24 cellular contexts compared by ENCODE assay signal in genomic region chr1:156802421-156802820, GRCh38. TPM values are rescaled to one million over a fixed set of nuclear protein-coding genes. Genes with fewer than 3 reads are reported as not detected.
A peak's percentile ranks its signal among the peaks of the same experiment; 100 is the strongest.
DNase-seq lines count a peak whose midpoint lies in the region; ATAC-seq and TF ChIP-seq lines count a peak whose summit lies in the region.
"Had no signal": no experiment of that assay in that cellular context is flagged by ENCODE, and none has a peak within 500 bp of the region (broad histone marks: within the 10 kb centered on the region; RNA-seq: fewer than 3 reads in every experiment).

No MANE protein-coding gene starts in this region.

- TF ChIP-seq CTCF in HCT116 (IDR thresholded peaks at IDR 0.05 in 2 of 3, conservative IDR thresholded peaks at IDR 0.05 in 1 of 3; ENCODE audit: borderline replicate concordance in 1 of 3, insufficient read depth in 1 of 3, low read depth in 2 of 3, low read length in 2 of 3) (no peak), neural progenitor cell (IDR thresholded peaks at IDR 0.05) (no peak)

- CTCF ChIA-PET in HCT116 (lab: Charles Lee): interaction anchor here (1.5 kb wide), 1 partner anchor 58 kb away, joined by 3 read pairs; no protein-coding TSS in a partner anchor

- H3K4me3 ChIP-seq in HCT116 (replicated peaks in 1 of 2; ENCODE audit: low read depth in 1 of 2, low read length in 2 of 2) (no peak overlapping the region), neural progenitor cell (no peak overlapping the region), MG63 (no peak overlapping the region)
- H3K4me3 ChIP-seq: gastroesophageal sphincter, left lung, sigmoid colon, suprapubic skin had no signal

- peaks cover 93% of the 10 kb centered on the region for H3K36me3 Mint-ChIP-seq in activated T-cell treated with anti-CD3 and anti-CD28 coated beads, Interleukin-2, amount 50 U/mL, for 24 hours (ENCODE audit: low read depth)
- peaks cover 19% of the 10 kb centered on the region for H3K36me3 Mint-ChIP-seq in activated naive CD8-positive, alpha-beta T cell treated with anti-CD3 and anti-CD28 coated beads for 36 hours
- H3K36me3 Mint-ChIP-seq in neural progenitor cell: peaks cover 13% of the 10 kb centered on the region

- H3K4me1 ChIP-seq in HCT116 (ENCODE audit: control insufficient read depth in 1 of 2, insufficient read depth in 2 of 2, low read length in 2 of 2) (peaks cover 2 to 8% of the 10 kb centered on the region in 2 experiments; a peak in 2 of 4 replicates), neural progenitor cell (peaks cover 15% of the 10 kb centered on the region)

- H3K27ac ChIP-seq in HCT116 (ENCODE audit: low read depth, low read length) (no peak overlapping the region), neural progenitor cell (no peak overlapping the region)
- H3K27ac ChIP-seq: gastroesophageal sphincter, left lung, sigmoid colon, suprapubic skin had no signal

- H3F3A ChIP-seq in neural progenitor cell (ENCODE audit: low read depth): peaks cover 8% of the 10 kb centered on the region

- no peak for DNase-seq in activated T-cell treated with anti-CD3 and anti-CD28 coated beads, Interleukin-2, amount 50 U/mL, for 24 hours
- DNase-seq in activated T-cell treated with anti-CD3 and anti-CD28 coated beads for 4 hours (no peak), HCT116 (ENCODE audit: low read depth, low spot score) (no peak), neural progenitor cell (ENCODE audit: low spot score) (no peak), superior temporal gyrus (ENCODE audit: extremely low spot score) (no peak), DMS153 (lab: John Stamatoyannopoulos, UW) (no peak), MG63 (no peak)
- no peak for DNase-seq in activated naive CD8-positive, alpha-beta T cell treated with anti-CD3 and anti-CD28 coated beads for 36 hours
- DNase-seq: activated CD4-positive, alpha-beta T cell treated with anti-CD3 and anti-CD28 coated beads for 4 hours; activated gamma-delta T cell; COR-L47; erythroblast; GDM1; left lung; MM.1S; NCI-H1930; NCI-H446; sigmoid colon; stimulated activated CD4-positive, alpha-beta T cell treated with anti-CD3 and anti-CD28 coated beads, Interleukin-2, amount 100 ng/mL, for 24 hours; T-helper 9 cell had no signal

- no peaks in the 10 kb centered on the region for H3K9me2 ChIP-seq in HCT116 (ENCODE audit: insufficient read depth)

- H3K9me3 ChIP-seq in HCT116 (ENCODE audit: control insufficient read depth in 1 of 2, insufficient read depth in 1 of 2, low read depth in 1 of 2, low read length in 2 of 2): no peaks in the 10 kb centered on the region
- no peaks in the 10 kb centered on the region for H3K9me3 ChIP-seq in neural progenitor cell (ENCODE audit: low read depth)
- no peaks in the 10 kb centered on the region for H3K9me3 ChIP-seq in MG63
- H3K9me3 ChIP-seq: gastroesophageal sphincter, left lung, sigmoid colon, suprapubic skin had no signal

- peaks cover 34% of the 10 kb centered on the region for H3K4me1 Mint-ChIP-seq in activated T-cell treated with anti-CD3 and anti-CD28 coated beads, Interleukin-2, amount 50 U/mL, for 24 hours (ENCODE audit: low read depth)
- H3K4me1 Mint-ChIP-seq in activated naive CD8-positive, alpha-beta T cell treated with anti-CD3 and anti-CD28 coated beads for 36 hours: peaks cover 9% of the 10 kb centered on the region
- peaks cover 28% of the 10 kb centered on the region for H3K4me1 Mint-ChIP-seq in neural progenitor cell

- H3K27me3 Mint-ChIP-seq in activated T-cell treated with anti-CD3 and anti-CD28 coated beads, Interleukin-2, amount 50 U/mL, for 24 hours: no peaks in the 10 kb centered on the region
- H3K27me3 Mint-ChIP-seq in activated naive CD8-positive, alpha-beta T cell treated with anti-CD3 and anti-CD28 coated beads for 36 hours: no peaks in the 10 kb centered on the region
- peaks cover 2% of the 10 kb centered on the region for H3K27me3 Mint-ChIP-seq in neural progenitor cell (ENCODE audit: insufficient read depth, low read depth)
- H3K27me3 Mint-ChIP-seq: brain had no signal

- H3K79me2 ChIP-seq in HCT116 (ENCODE audit: insufficient read depth, low read length) (no peaks in the 10 kb centered on the region), neural progenitor cell (ENCODE audit: low read depth) (no peaks in the 10 kb centered on the region)

- H2AFZ ChIP-seq in HCT116 (ENCODE audit: low read depth, low read length, poor library complexity, severe bottlenecking): no peak overlapping the region
- no peak overlapping the region for H2AFZ ChIP-seq in neural progenitor cell (replicated peaks)

- H3K9ac ChIP-seq in HCT116 (ENCODE audit: low read length) (no peak overlapping the region), neural progenitor cell (no peak overlapping the region)

- TF ChIP-seq POLR2A in HCT116 (IDR thresholded peaks at IDR 0.05; ENCODE audit: borderline replicate concordance, extremely low read depth, insufficient read depth, insufficient read length): no peak

- H3K4me3 Mint-ChIP-seq in activated T-cell treated with anti-CD3 and anti-CD28 coated beads, Interleukin-2, amount 50 U/mL, for 24 hours: no peak overlapping the region
- H3K4me3 Mint-ChIP-seq in activated naive CD8-positive, alpha-beta T cell treated with anti-CD3 and anti-CD28 coated beads for 36 hours: no peak overlapping the region
- peak overlapping the region; percentile 14 for H3K4me3 Mint-ChIP-seq in neural progenitor cell
- H3K4me3 Mint-ChIP-seq: brain had no signal

- H3K27ac Mint-ChIP-seq in activated T-cell treated with anti-CD3 and anti-CD28 coated beads, Interleukin-2, amount 50 U/mL, for 24 hours: peak overlapping the region; percentile 92
- peak overlapping the region; percentile 47 for H3K27ac Mint-ChIP-seq in activated naive CD8-positive, alpha-beta T cell treated with anti-CD3 and anti-CD28 coated beads for 36 hours
- no peak overlapping the region for H3K27ac Mint-ChIP-seq in neural progenitor cell

- no peak for ATAC-seq in HCT116
- ATAC-seq: left lung had no signal

- BruUV-seq in HCT116 (replicated peaks; lab: Mats Ljungman, UMichigan): TSS peak; percentile 9

- TF ChIP-seq RAD21 in HCT116 (IDR thresholded peaks at IDR 0.05; ENCODE audit: low read depth): no peak

- intact Hi-C loops in HCT116 (cut with micrococcal nuclease): no loop called here

- H4K20me1 ChIP-seq in HCT116 (ENCODE audit: insufficient read depth) (no peaks in the 10 kb centered on the region), neural progenitor cell (ENCODE audit: low read depth) (no peaks in the 10 kb centered on the region)

- RAD21 ChIA-PET in HCT116 (lab: Charles Lee; ENCODE audit: low non-redundant PET in 1 of 2, low total read pairs in 2 of 2, uncharacterized antibody in 2 of 2, unreplicated experiment in 2 of 2): no interaction called here

- peaks cover 26 to 30% of the 10 kb centered on the region in 2 experiments for H3K36me3 ChIP-seq in HCT116 (ENCODE audit: control insufficient read depth in 1 of 2, insufficient read depth in 2 of 2, low read length in 2 of 2)
- peaks cover 19% of the 10 kb centered on the region for H3K36me3 ChIP-seq in neural progenitor cell
- peaks cover 52% of the 10 kb centered on the region for H3K36me3 ChIP-seq in MG63

- POLR2A ChIA-PET in HCT116 (lab: Charles Lee): no interaction called here

- H3K9me3 Mint-ChIP-seq in activated T-cell treated with anti-CD3 and anti-CD28 coated beads, Interleukin-2, amount 50 U/mL, for 24 hours: no peaks in the 10 kb centered on the region
- no peaks in the 10 kb centered on the region for H3K9me3 Mint-ChIP-seq in activated naive CD8-positive, alpha-beta T cell treated with anti-CD3 and anti-CD28 coated beads for 36 hours
- no peaks in the 10 kb centered on the region for H3K9me3 Mint-ChIP-seq in neural progenitor cell
- H3K9me3 Mint-ChIP-seq: brain had no signal

- H3K27me3 ChIP-seq in HCT116 (ENCODE audit: insufficient read depth, low read length) (no peaks in the 10 kb centered on the region), neural progenitor cell (no peaks in the 10 kb centered on the region), MG63 (no peaks in the 10 kb centered on the region)
- H3K27me3 ChIP-seq: gastroesophageal sphincter, left lung, sigmoid colon, suprapubic skin had no signal

- H3K4me2 ChIP-seq in HCT116 (ENCODE audit: low read length) (no peak overlapping the region), neural progenitor cell (no peak overlapping the region)

TF ChIP-seq in HCT116, 20 proteins besides CTCF, POLR2A, EP300 and RAD21 (continues in another document):
- no peak for TF ChIP-seq YY1 (IDR thresholded peaks at IDR 0.05; ENCODE audit: extremely low read depth, insufficient replicate concordance, low read depth, low read length)
- 0 out of 2 replicates have a peak, but pooled peaks have one; percentile 9 for TF ChIP-seq POLR2AphosphoS5 (IDR thresholded peaks at IDR 0.05; ENCODE audit: low read depth, low read length)
- TF ChIP-seq FOSL1 (IDR thresholded peaks at IDR 0.05; ENCODE audit: low read depth): no peak
- TF ChIP-seq JUND (IDR thresholded peaks at IDR 0.05): no peak

RNA-seq across cellular contexts. Expression of gene SH2D2A, which starts 14.2 kb away (rescaled TPM):
- 4.8 TPM for total RNA-seq in HCT116 (2021; ENCODE audit: unreplicated experiment)
- 2.6 and 4.6 TPM in 2 replicates for polyA plus RNA-seq in HCT116 (2012)
- total RNA-seq in activated naive CD8-positive, alpha-beta T cell treated with anti-CD3 and anti-CD28 coated beads for 36 hours: 100 to 1,000 TPM; 186 TPM
- 1.2 TPM in 1 of 2 replicates, not detected in the other for total RNA-seq in neural progenitor cell (ENCODE audit: low replicate concordance)
- not detected in 2 replicates for total RNA-seq in MG63 (2014; rRNA removed; shearing (Covaris generic); ENCODE audit: low replicate concordance)
- total RNA-seq: osteocyte had no signal

RNA-seq across cellular contexts. Expression of gene PRCC, which starts 35.1 kb away (rescaled TPM):
- 78.1 TPM for total RNA-seq in HCT116 (2021; ENCODE audit: unreplicated experiment)
- polyA plus RNA-seq in HCT116 (2012): 46.0 and 53.9 TPM in 2 replicates
- total RNA-seq in activated naive CD8-positive, alpha-beta T cell treated with anti-CD3 and anti-CD28 coated beads for 36 hours: 10 to 100 TPM; 91.8 to 96.0 TPM
- 30.1 and 43.1 TPM in 2 replicates for total RNA-seq in neural progenitor cell (ENCODE audit: low replicate concordance)
- total RNA-seq in MG63 (2014; rRNA removed; shearing (Covaris generic); ENCODE audit: low replicate concordance): 56.9 and 65.6 TPM in 2 replicates

RNA-seq across cellular contexts. Expression of gene HDGF, which starts 50.9 kb away (rescaled TPM):
- total RNA-seq in HCT116 (2021; ENCODE audit: unreplicated experiment): 304 TPM
- polyA plus RNA-seq in HCT116 (2012): 151 and 187 TPM in 2 replicates
- total RNA-seq in activated naive CD8-positive, alpha-beta T cell treated with anti-CD3 and anti-CD28 coated beads for 36 hours: 100 to 1,000 TPM; 271 to 274 TPM
- total RNA-seq in neural progenitor cell (ENCODE audit: low replicate concordance): 246 and 366 TPM in 2 replicates
- total RNA-seq in MG63 (2014; rRNA removed; shearing (Covaris generic); ENCODE audit: low replicate concordance): 565 and 817 TPM in 2 replicates

RNA-seq across cellular contexts. Expression of gene INSRR, which starts 56.5 kb away (rescaled TPM):
- not detected for total RNA-seq in HCT116 (2021; ENCODE audit: unreplicated experiment)
- 0.03 and 0.04 TPM in 2 replicates for polyA plus RNA-seq in HCT116 (2012)
- under 1 TPM; 0.12 to 0.20 TPM for total RNA-seq in activated naive CD8-positive, alpha-beta T cell treated with anti-CD3 and anti-CD28 coated beads for 36 hours
- total RNA-seq in neural progenitor cell (ENCODE audit: low replicate concordance): not detected in 2 replicates
- total RNA-seq in MG63 (2014; rRNA removed; shearing (Covaris generic); ENCODE audit: low replicate concordance): not detected in 2 replicates
- total RNA-seq: left lung, sigmoid colon, suprapubic skin had no signal

RNA-seq across cellular contexts. Expression of gene NTRK1, which starts 58.2 kb away (rescaled TPM):
- total RNA-seq in HCT116 (2021; ENCODE audit: unreplicated experiment) (0.89 TPM), neural progenitor cell (ENCODE audit: low replicate concordance) (0.15 TPM in 1 of 2 replicates, not detected in the other)
- 0.71 and 1.0 TPM in 2 replicates for polyA plus RNA-seq in HCT116 (2012)
- total RNA-seq in activated naive CD8-positive, alpha-beta T cell treated with anti-CD3 and anti-CD28 coated beads for 36 hours: 1 to 10 TPM; 3.4 to 4.0 TPM
- total RNA-seq in MG63 (2014; rRNA removed; shearing (Covaris generic); ENCODE audit: low replicate concordance): not detected in 2 replicates
- total RNA-seq: osteocyte had no signal

Comparison
In these comparisons a context has a peak if more than half of its experiments do, and no peak if none do; other contexts are left out.
1. RNA of gene SH2D2A, which starts 14.2 kb away (total RNA-seq): 186 TPM in activated naive CD8-positive, alpha-beta T cell treated with anti-CD3 and anti-CD28 coated beads for 36 hours; 4.8 TPM in HCT116 (single experiment), 1.2 TPM in neural progenitor cell and not detected in MG63; every median in the first group is over 10 times any median in the second.